Comparison of ENCODE assay signal across 8 cellular contexts in the genomic region with DNA sequence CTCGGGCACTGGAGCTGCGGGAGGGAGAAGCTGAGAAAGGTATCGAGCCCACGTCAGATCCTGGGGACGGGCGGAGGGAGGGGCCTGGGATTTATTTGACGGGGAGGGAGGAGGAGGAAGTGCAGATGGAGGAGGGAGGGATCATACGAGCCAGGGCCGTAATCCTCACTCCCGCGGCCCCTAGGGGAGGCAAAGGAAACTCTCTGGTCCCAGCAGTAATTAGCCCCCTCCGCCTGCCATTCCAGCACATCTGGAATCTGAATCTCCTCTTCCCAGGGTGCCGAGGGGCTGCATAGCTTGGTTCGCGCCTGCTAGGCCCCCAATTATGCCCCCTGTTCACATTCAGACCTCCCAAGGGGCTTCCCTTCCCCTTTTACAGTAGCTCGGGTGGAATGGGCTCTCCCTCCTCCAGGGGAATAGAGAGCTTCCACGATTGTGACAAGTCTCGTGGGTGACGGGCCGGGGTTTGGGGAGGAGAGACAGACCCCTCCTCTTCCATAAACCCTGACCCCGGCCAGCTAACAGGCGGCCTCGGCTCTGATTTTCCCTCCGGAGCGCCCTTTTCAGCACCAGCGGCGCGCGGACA. TPM values are rescaled to one million over a fixed set of nuclear protein-coding genes. Genes with fewer than 3 reads are reported as not detected.
DNase-seq lines count a peak whose midpoint lies in the region; ATAC-seq, FAIRE-seq and TF ChIP-seq lines count a peak whose summit lies in the region.

A gene (minus strand): TSS at position 35 of the 586 bp plus-strand sequence. CDS start 531 bp downstream, outside the sequence.

- no peaks in the 10 kb centered on the region for H3K36me3 ChIP-seq in naive thymus-derived CD4-positive, alpha-beta T cell (ENCODE audit: control insufficient read depth in 2 of 3, insufficient read depth in 3 of 3, low read length in 3 of 3)

- H3K27me3 Mint-ChIP-seq in activated CD8-positive, alpha-beta T cell treated with anti-CD3 and anti-CD28 coated beads for 36 hours = peaks cover 23% of the 10 kb centered on the region
- peaks cover 16 to 35% (median 26%) of the 10 kb centered on the region in 5 donors for H3K27me3 Mint-ChIP-seq in naive thymus-derived CD4-positive, alpha-beta T cell

- H3K36me3 Mint-ChIP-seq in activated CD8-positive, alpha-beta T cell treated with anti-CD3 and anti-CD28 coated beads for 36 hours (ENCODE audit: low read depth) = no peaks in the 10 kb centered on the region
- peaks cover 0 to 4% (median 3%) of the 10 kb centered on the region in 5 donors for H3K36me3 Mint-ChIP-seq in naive thymus-derived CD4-positive, alpha-beta T cell

- peak; percentile 77 for DNase-seq in AG09319 (ENCODE audit: extremely low read depth, low read depth)
- DNase-seq in H54 (ENCODE audit: insufficient read length, low spot score) = peak; percentile 92
- peak; percentile 99 for DNase-seq in NCI-H345 (lab: John Stamatoyannopoulos, UW)
- DNase-seq in activated CD8-positive, alpha-beta T cell treated with anti-CD3 and anti-CD28 coated beads for 36 hours = peak; percentile 73
- DNase-seq in fibroblast of peridontal ligament (ENCODE audit: extremely low read depth) = peak; percentile 86
- DNase-seq in naive thymus-derived CD4-positive, alpha-beta T cell = peak in 1 of 9 donors; percentile 92
- peak; percentile 82 for DNase-seq in superior temporal gyrus (ENCODE audit: extremely low spot score)

- H3K27me3 ChIP-seq in naive thymus-derived CD4-positive, alpha-beta T cell (ENCODE audit: control insufficient read depth in 2 of 2, insufficient read depth in 2 of 2, low read length in 2 of 2) = peaks cover 5 to 13% of the 10 kb centered on the region in 2 donors

- FAIRE-seq in H54 (lab: Jason Lieb, UNC) = no peak

- peak within 1 kb of the TSS; percentile 67 for H3K4me3 Mint-ChIP-seq in activated CD8-positive, alpha-beta T cell treated with anti-CD3 and anti-CD28 coated beads for 36 hours
- H3K4me3 Mint-ChIP-seq in naive thymus-derived CD4-positive, alpha-beta T cell = peak within 1 kb of the TSS; percentile 53 to 86 (median 72)

- CTCF ChIA-PET in activated CD8-positive, alpha-beta T cell treated with anti-CD3 and anti-CD28 coated beads for 36 hours (lab: Charles Lee) = interaction anchor here (1.0 to 2.5 kb wide), 3 partner anchors 32 to 208 kb away, joined by 3 to 6 read pairs (median 4); a partner anchor contains a TSS
- CTCF ChIA-PET in naive thymus-derived CD4-positive, alpha-beta T cell (lab: Charles Lee) = no interaction called here

- no peak within 1 kb of the TSS for H3K27ac ChIP-seq in naive thymus-derived CD4-positive, alpha-beta T cell (ENCODE audit: low read depth, low read length)

- no peaks in the 10 kb centered on the region for H3K9me3 Mint-ChIP-seq in activated CD8-positive, alpha-beta T cell treated with anti-CD3 and anti-CD28 coated beads for 36 hours
- H3K9me3 Mint-ChIP-seq in naive thymus-derived CD4-positive, alpha-beta T cell = peaks cover 0 to 1% (median 0%) of the 10 kb centered on the region in 11 donors

- peaks cover 5% of the 10 kb centered on the region in 2 donors for H3K4me1 ChIP-seq in naive thymus-derived CD4-positive, alpha-beta T cell (ENCODE audit: control insufficient read depth in 2 of 2, insufficient read depth in 2 of 2, low read length in 2 of 2)

- TF ChIP-seq CTCF in AG09319 (IDR thresholded peaks at IDR 0.05; ENCODE audit: low read depth, low read length) = peak; percentile 26
- no peak for TF ChIP-seq CTCF in activated CD8-positive, alpha-beta T cell treated with anti-CD3 and anti-CD28 coated beads for 36 hours (IDR thresholded peaks at IDR 0.05)

- POLR2A ChIA-PET in activated CD8-positive, alpha-beta T cell treated with anti-CD3 and anti-CD28 coated beads for 36 hours (lab: Charles Lee) = interaction anchor here (2.6 to 3.1 kb wide), 2 partner anchors 26 to 97 kb away, joined by 13 to 16 read pairs; a partner anchor contains a TSS
- POLR2A ChIA-PET in naive thymus-derived CD4-positive, alpha-beta T cell (lab: Charles Lee) = interaction anchor here (0.9 to 1.1 kb wide), 3 partner anchors 26 to 79 kb away, joined by 3 to 8 read pairs (median 3); a partner anchor contains a TSS

- H3K9me3 ChIP-seq in naive thymus-derived CD4-positive, alpha-beta T cell (ENCODE audit: control insufficient read depth in 2 of 3, low read length in 3 of 3) = no peaks in the 10 kb centered on the region

- H3K4me1 Mint-ChIP-seq in activated CD8-positive, alpha-beta T cell treated with anti-CD3 and anti-CD28 coated beads for 36 hours (ENCODE audit: low read depth) = peaks cover 12% of the 10 kb centered on the region
- H3K4me1 Mint-ChIP-seq in naive thymus-derived CD4-positive, alpha-beta T cell = peaks cover 4 to 19% (median 11%) of the 10 kb centered on the region in 7 donors

- no peak within 1 kb of the TSS for H3K27ac Mint-ChIP-seq in activated CD8-positive, alpha-beta T cell treated with anti-CD3 and anti-CD28 coated beads for 36 hours
- H3K27ac Mint-ChIP-seq in naive thymus-derived CD4-positive, alpha-beta T cell = no peak within 1 kb of the TSS

- peak within 1 kb of the TSS; percentile 53 for H3K4me3 ChIP-seq in naive thymus-derived CD4-positive, alpha-beta T cell (ENCODE audit: low read length)

- intact Hi-C loops in activated CD8-positive, alpha-beta T cell treated with anti-CD3 and anti-CD28 coated beads for 36 hours (cut with micrococcal nuclease) = loop anchor here (2.0 kb wide), 1 partner anchor 21 kb away; no protein-coding TSS in a partner anchor
- intact Hi-C loops in naive thymus-derived CD4-positive, alpha-beta T cell (cut with micrococcal nuclease) = loop anchor here (1.0 to 5.0 kb wide), 5 partner anchors 27 to 97 kb away; a partner anchor contains a TSS

- TF ChIP-seq POLR2A in H54 (IDR thresholded peaks at IDR 0.05; ENCODE audit: low read depth, low read length) = no peak

- no peak for ATAC-seq in activated CD8-positive, alpha-beta T cell treated with anti-CD3 and anti-CD28 coated beads for 36 hours
- no peak for ATAC-seq in naive thymus-derived CD4-positive, alpha-beta T cell
- no peak for ATAC-seq in GM18858 (IDR thresholded peaks at IDR 0.05; ENCODE audit: unreplicated experiment)

RNA-seq across cellular contexts. Expression of the gene that starts here (rescaled TPM):
- under 1 TPM; 0.11 to 0.13 TPM for total RNA-seq in activated CD8-positive, alpha-beta T cell treated with anti-CD3 and anti-CD28 coated beads for 36 hours
- total RNA-seq in naive thymus-derived CD4-positive, alpha-beta T cell = under 1 TPM in 1 of 5 experiments, not detected in 4; 0.19 TPM
- polyA plus RNA-seq in naive thymus-derived CD4-positive, alpha-beta T cell = not detected

Comparison
In these comparisons a context has a peak if more than half of its experiments do, and no peak if none do; other contexts are left out.
1. Peak in DNase-seq in activated CD8-positive, alpha-beta T cell treated with anti-CD3 and anti-CD28 coated beads for 36 hours; RNA of the gene not detected or under 1 TPM.